ENCODE assay signal across 10 cellular contexts in genomic region chr21:37452222-37452621, GRCh38.
DNase-seq lines count a peak whose midpoint lies in the region; ATAC-seq and TF ChIP-seq lines count a peak whose summit lies in the region.
"Had no signal": no experiment of that assay in that cellular context is flagged by ENCODE, and none has a peak within 500 bp of the region (broad histone marks: within the 10 kb centered on the region; RNA-seq: fewer than 3 reads in every experiment).

No MANE protein-coding gene starts in this region.

- H3K27me3 Mint-ChIP-seq in MCF 10A (ENCODE audit: insufficient read depth, unreplicated experiment) = no peaks in the 10 kb centered on the region

- POLR2A ChIA-PET in MCF 10A (lab: Yijun Ruan, JAX) = interaction anchor here (0.6 to 1.9 kb wide), 3 partner anchors 12 to 273 kb away, joined by 3 to 6 read pairs (median 5); no protein-coding TSS in a partner anchor

- intact Hi-C loops in MCF 10A (cut with micrococcal nuclease) (no loop called here), breast epithelium (cut with DNase I; ENCODE audit: low total_unique reads) (no loop called here)

- H3K4me3 ChIP-seq in breast epithelium = no peak overlapping the region

- H3K9me3 ChIP-seq in breast epithelium = no peaks in the 10 kb centered on the region

- no peak overlapping the region for H3K27ac Mint-ChIP-seq in MCF 10A (ENCODE audit: low read depth, unreplicated experiment)

- DNase-seq in MCF 10A (ENCODE audit: unreplicated experiment) (peak; percentile 10), breast epithelium (ENCODE audit: low spot score in 2 of 2) (no peak), cerebellum (ENCODE audit: low spot score) (peak; percentile 25), middle frontal gyrus (ENCODE audit: extremely low spot score, low spot score) (peak; percentile 51)
- DNase-seq: Calu3, NCI-H526 treated with DMSO at 0.1 percent for 48 hours had no signal

- TF ChIP-seq CTCF in MCF 10A (IDR thresholded peaks at IDR 0.05; ENCODE audit: unreplicated experiment) (no peak), breast epithelium (IDR thresholded peaks at IDR 0.05) (no peak)

- BruUV-seq in MCF 10A (replicated peaks; lab: Mats Ljungman, UMichigan) = no TSS peak

- ATAC-seq in GM19397 (IDR thresholded peaks at IDR 0.05; ENCODE audit: unreplicated experiment) = no peak
- ATAC-seq in HG03196 (IDR thresholded peaks at IDR 0.05; ENCODE audit: unreplicated experiment) = no peak
- ATAC-seq in GM18873 (IDR thresholded peaks at IDR 0.05; ENCODE audit: low FRiP score, unreplicated experiment) = no peak
- ATAC-seq in HG03439 (IDR thresholded peaks at IDR 0.05; ENCODE audit: unreplicated experiment) = no peak

- peaks cover 47% of the 10 kb centered on the region for H3K4me1 Mint-ChIP-seq in MCF 10A (ENCODE audit: insufficient read depth, unreplicated experiment)

- no peaks in the 10 kb centered on the region for H3K9me3 Mint-ChIP-seq in MCF 10A (ENCODE audit: unreplicated experiment)

- H3K36me3 Mint-ChIP-seq in MCF 10A (ENCODE audit: insufficient read depth, unreplicated experiment) = peaks cover 17% of the 10 kb centered on the region

- CTCF ChIA-PET in MCF 10A (lab: Yijun Ruan, JAX) = interaction anchor here (0.6 to 1.3 kb wide), 2 partner anchors 11 to 37 kb away, joined by 3 to 6 read pairs; no protein-coding TSS in a partner anchor

- no peak for TF ChIP-seq POLR2A in breast epithelium (IDR thresholded peaks at IDR 0.05)

- no peaks in the 10 kb centered on the region for H3K27me3 ChIP-seq in breast epithelium

- H3K4me1 ChIP-seq in breast epithelium = peaks cover 0 to 6% of the 10 kb centered on the region in 2 donors

- H3K4me3 Mint-ChIP-seq in MCF 10A (ENCODE audit: unreplicated experiment) = no peak overlapping the region

- peak overlapping the region in 1 of 2 donors; percentile 30 for H3K27ac ChIP-seq in breast epithelium

- H3K36me3 ChIP-seq in breast epithelium = no peaks in the 10 kb centered on the region

Comparison
In these comparisons a context has a peak if more than half of its experiments do, and no peak if none do; other contexts are left out.
1. DNase-seq: peak in MCF 10A (single experiment), cerebellum (single experiment) and middle frontal gyrus (single experiment); none in breast epithelium (0 of 2).